8 cellular contexts compared by ENCODE assay signal in the genomic region with DNA sequence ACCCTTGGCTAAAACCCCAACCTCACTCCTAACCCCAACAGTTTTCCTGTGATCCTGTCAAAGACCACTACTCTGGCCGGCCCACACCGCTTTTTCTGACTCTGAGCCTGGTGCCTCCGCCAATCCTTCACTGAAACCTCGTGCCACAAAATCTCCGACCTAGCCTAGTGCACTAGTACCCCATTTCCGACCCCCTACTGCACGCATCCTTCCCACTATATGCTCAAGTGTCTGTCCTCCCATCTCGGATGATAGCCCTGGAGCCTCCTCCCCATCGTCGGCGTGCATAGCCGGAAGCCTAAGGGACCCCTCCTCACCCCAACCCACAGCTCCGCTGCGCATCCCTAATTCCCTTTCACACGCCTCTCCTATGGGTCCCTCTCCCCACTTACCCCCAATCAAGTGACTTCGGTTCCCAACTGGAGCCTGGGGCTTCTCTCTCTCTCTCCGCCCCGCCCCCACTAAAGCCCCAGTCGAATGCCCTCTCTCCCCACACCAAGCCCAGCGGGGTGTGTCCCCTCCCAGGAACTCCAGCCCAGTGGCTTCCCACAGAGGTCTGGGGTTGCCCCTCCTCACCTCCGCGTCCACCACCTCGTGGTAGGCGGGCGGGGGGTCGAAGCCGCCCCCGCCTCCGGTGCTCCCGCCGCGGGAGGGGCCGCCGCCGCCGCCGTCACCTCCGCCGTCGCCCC. TPM values are rescaled to one million over a fixed set of nuclear protein-coding genes. Genes with fewer than 3 reads are reported as not detected.
DNase-seq lines count a peak whose midpoint lies in the region; ATAC-seq, FAIRE-seq and TF ChIP-seq lines count a peak whose summit lies in the region.

No MANE protein-coding gene starts in this region.

- no peaks in the 10 kb centered on the region for H3K9me3 Mint-ChIP-seq in activated naive CD8-positive, alpha-beta T cell (ENCODE audit: low read depth)

- POLR2A ChIA-PET in A549 (lab: Yijun Ruan, JAX) (interaction anchor here (1.0 to 1.1 kb wide), 2 partner anchors 9 to 70 kb away, joined by 3 read pairs; no protein-coding TSS in a partner anchor), PC-9 (lab: Charles Lee; ENCODE audit: unreplicated experiment) (interaction anchor here (0.7 kb wide), 1 partner anchor 1294 kb away, joined by 8 read pairs; no protein-coding TSS in a partner anchor)

- H3K9me3 ChIP-seq in A549 (no peaks in the 10 kb centered on the region), PC-9 (ENCODE audit: insufficient read depth, low read depth) (no peaks in the 10 kb centered on the region), heart right ventricle (no peaks in the 10 kb centered on the region)

- peaks cover 76% of the 10 kb centered on the region for H3K4me1 Mint-ChIP-seq in activated naive CD8-positive, alpha-beta T cell (ENCODE audit: low read depth)

- WGBS in A549 (ENCODE audit: missing lambda C conversion rate), result 2% methylated on average over 18 of the region's 40 CpGs
- 1% methylated on average over 40 of the region's 40 CpGs for WGBS in heart right ventricle, 2 donors

- intact Hi-C loops in PC-9 (cut with micrococcal nuclease; ENCODE audit: unreplicated experiment) (loop anchor here (2.0 to 5.0 kb wide), 2 partner anchors 30 to 72 kb away; no protein-coding TSS in a partner anchor), heart right ventricle (cut with DNase I) (loop anchor here in 6 of 10 donors (5.0 to 10.0 kb wide), 6 partner anchors 42 to 72 kb away; no protein-coding TSS in a partner anchor), posterior cingulate gyrus (cut with DNase I) (loop anchor here (5.0 kb wide), 1 partner anchor 72 kb away; no protein-coding TSS in a partner anchor)

- H3K79me2 ChIP-seq in PC-9 (ENCODE audit: low read depth), result peaks cover 73% of the 10 kb centered on the region

- no peaks in the 10 kb centered on the region for H3K36me3 Mint-ChIP-seq in activated naive CD8-positive, alpha-beta T cell

- no peak for TF ChIP-seq POLR2A in A549 (IDR thresholded peaks at IDR 0.05; ENCODE audit: low read length)

- H3K4me3 Mint-ChIP-seq in activated naive CD8-positive, alpha-beta T cell, result peak overlapping the region; percentile 89

- peak; percentile 45 to 54 for ATAC-seq in A549
- peak; percentile 16 for ATAC-seq in GM18517 (IDR thresholded peaks at IDR 0.05; ENCODE audit: unreplicated experiment)
- ATAC-seq in HG03097 (IDR thresholded peaks at IDR 0.05; ENCODE audit: low FRiP score, unreplicated experiment), result peak; percentile 14
- peak; percentile 2 to 40 (median 25) for ATAC-seq in heart right ventricle

- peak overlapping the region; percentile 93 for H3K4me3 ChIP-seq in A549
- peak overlapping the region; percentile 92 for H3K4me3 ChIP-seq in PC-9
- peak overlapping the region; percentile 70 to 96 (median 88) for H3K4me3 ChIP-seq in heart right ventricle

- peaks cover 36% of the 10 kb centered on the region; the same call in 1 of the 2 replicates for H3F3A ChIP-seq in PC-9 (ENCODE audit: insufficient read depth, low read depth)

- peaks cover 56% of the 10 kb centered on the region for H3K4me1 ChIP-seq in A549
- H3K4me1 ChIP-seq in PC-9 (replicated peaks; ENCODE audit: insufficient read depth), result peaks cover 64% of the 10 kb centered on the region
- H3K4me1 ChIP-seq in heart right ventricle, result peaks cover 2 to 76% (median 69%) of the 10 kb centered on the region in 9 donors

- H2AFZ ChIP-seq in PC-9, result peak overlapping the region; percentile 63; the same call in 1 of the 2 replicates

- DNase-seq in A549 (ENCODE audit: low read depth in 1 of 2, low spot score in 1 of 2) (peak; percentile 19 to 38), PC-9 (peak; percentile 39 to 61), heart right ventricle (peak; percentile 50 to 51), posterior cingulate gyrus (peak; percentile 15 to 85 (median 33)), middle frontal gyrus (ENCODE audit: extremely low spot score, low spot score) (no peak)

- peak overlapping the region; percentile 97 to 99 for H3K27ac ChIP-seq in A549
- H3K27ac ChIP-seq in PC-9, result peak overlapping the region; percentile 87
- peak overlapping the region; percentile 92 to 99 (median 98) for H3K27ac ChIP-seq in heart right ventricle

- FAIRE-seq in A549 (lab: Jason Lieb, UNC), result no peak

- H3K36me3 ChIP-seq in PC-9 (ENCODE audit: low read depth) (no peaks in the 10 kb centered on the region; the same call in 1 of the 2 replicates), heart right ventricle (no peaks in the 10 kb centered on the region)

- no peaks in the 10 kb centered on the region for H3K27me3 Mint-ChIP-seq in activated naive CD8-positive, alpha-beta T cell

- H3K4me2 ChIP-seq in A549 (peak overlapping the region; percentile 78), PC-9 (peak overlapping the region; percentile 87)

- no peak for TF ChIP-seq EP300 in A549 (IDR thresholded peaks at IDR 0.05)

- no peaks in the 10 kb centered on the region for H3K27me3 ChIP-seq in PC-9 (ENCODE audit: insufficient read depth, low read depth)
- no peaks in the 10 kb centered on the region for H3K27me3 ChIP-seq in heart right ventricle

- H3K9me2 ChIP-seq in PC-9 (ENCODE audit: insufficient read depth), result no peaks in the 10 kb centered on the region

- CTCF ChIA-PET in A549 (lab: Yijun Ruan, JAX), result no interaction called here
- CTCF ChIA-PET in PC-9 (lab: Charles Lee), result no interaction called here

- peaks cover 9% of the 10 kb centered on the region; the same call in 1 of the 2 replicates for H4K20me1 ChIP-seq in PC-9 (ENCODE audit: insufficient read depth)

- no peak for TF ChIP-seq RAD21 in A549 (conservative IDR thresholded peaks at IDR 0.05 in 1 of 2, IDR thresholded peaks at IDR 0.05 in 1 of 2)

- no peak for TF ChIP-seq CTCF in A549 (IDR thresholded peaks at IDR 0.05)
- TF ChIP-seq CTCF in PC-9 (conservative IDR thresholded peaks at IDR 0.05), result no peak
- no peak for TF ChIP-seq CTCF in heart right ventricle (IDR thresholded peaks at IDR 0.05)

- peak overlapping the region; percentile 91 for H3K27ac Mint-ChIP-seq in activated naive CD8-positive, alpha-beta T cell

- BruUV-seq in PC-9 (replicated peaks; lab: Mats Ljungman, UMichigan), result no TSS peak

TF ChIP-seq in A549, 52 proteins besides CTCF, POLR2A, EP300 and RAD21:
- no peak for TF ChIP-seq HOXA7 (CRISPR knock-in tag; IDR thresholded peaks at IDR 0.05)
- 0 out of 2 replicates have a peak, but pooled peaks have one; percentile 15 for TF ChIP-seq MAX (IDR thresholded peaks at IDR 0.05)

RNA-seq across cellular contexts. Expression of gene USP24, which starts 0.8 kb away (rescaled TPM):
- polyA plus RNA-seq in A549 (2011; rRNA removed) (21.7 and 24.5 TPM in 2 replicates), A549 (2017; fragmentation: RNase III; extraction: RNeasy Plus Mini Kit Qiagen cat#74134 plus additional on column Dnase treatment) (13.4 to 17.4 TPM (median 14.7 TPM) in 3 replicates), heart right ventricle (10 to 100 TPM in 1 of 2 donors, 1 to 10 TPM in 1; 7.1 to 13.4 TPM)
- 4.6 and 5.3 TPM in 2 replicates for polyA plus RNA-seq in A549 (2012; cell fraction: cytosol; rRNA removed)
- 6.4 and 12.2 TPM in 2 replicates for polyA plus RNA-seq in A549 (2012; cell fraction: nucleus; rRNA removed)
- polyA minus RNA-seq in A549 (2011; rRNA and poly(A)+ RNA removed), result 34.7 and 38.2 TPM in 2 replicates
- total RNA-seq in PC-9 (2021) (56.3 and 61.0 TPM in 2 replicates), heart right ventricle (10 to 100 TPM; 31.4 to 49.7 (median 42.5) TPM)
